8 cellular contexts compared by ENCODE assay signal in the genomic region with DNA sequence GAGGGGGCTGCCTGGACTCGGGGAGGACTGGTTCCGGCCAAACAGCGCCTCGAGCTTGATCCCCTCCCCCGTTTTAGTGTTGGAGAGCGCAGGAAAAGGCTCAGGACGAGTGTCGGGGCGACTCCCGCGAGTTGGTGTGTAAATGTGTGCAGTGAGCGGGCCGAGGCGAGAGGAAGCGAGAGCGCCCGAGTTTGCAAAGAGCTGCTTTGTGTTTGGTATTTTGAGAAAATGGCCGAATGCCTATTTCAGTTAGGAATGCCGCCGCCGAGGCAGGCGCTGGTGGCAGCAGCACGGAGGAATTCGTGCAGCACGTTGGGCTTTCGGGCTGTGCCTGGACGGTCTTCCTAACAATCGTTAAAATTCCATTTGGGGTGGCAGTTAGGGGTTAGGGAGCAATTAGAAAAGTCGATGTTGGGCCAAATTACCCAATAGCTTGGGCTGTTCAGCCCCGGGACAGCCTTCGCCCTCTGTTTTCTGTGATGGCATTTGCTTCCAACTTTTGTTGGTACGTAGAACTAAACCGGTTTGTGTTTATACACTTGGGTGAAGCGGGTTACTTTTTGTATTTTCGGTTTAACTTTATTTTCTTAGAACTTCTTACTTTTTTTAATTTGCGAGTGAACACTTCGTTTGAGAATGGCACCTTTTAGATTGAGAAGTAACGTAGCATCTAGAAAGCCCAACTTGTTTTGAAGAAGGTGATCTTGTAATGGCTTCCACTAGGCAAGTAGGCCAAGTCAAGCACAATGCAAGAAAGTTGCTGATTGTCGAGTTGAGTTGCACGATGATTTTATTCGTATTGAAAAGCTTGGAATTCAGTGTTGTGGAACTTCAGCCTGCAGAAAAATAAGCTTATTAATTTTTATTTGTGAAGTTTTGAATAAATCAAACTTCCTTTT. TPM values are rescaled to one million over a fixed set of nuclear protein-coding genes. Genes with fewer than 3 reads are reported as not detected.
DNase-seq lines count a peak whose midpoint lies in the region; ATAC-seq, FAIRE-seq and TF ChIP-seq lines count a peak whose summit lies in the region.

No MANE protein-coding gene starts in this region.

- peaks cover 60% of the 10 kb centered on the region for H3K4me1 ChIP-seq in CD8-positive, alpha-beta T cell (ENCODE audit: insufficient read depth, low read length)
- H3K4me1 ChIP-seq in astrocyte (ENCODE audit: insufficient read depth, low read length) (peaks cover 4% of the 10 kb centered on the region), right atrium auricular region (peaks cover 0 to 34% of the 10 kb centered on the region in 2 donors), psoas muscle (peaks cover 26% of the 10 kb centered on the region)

- H3K79me2 ChIP-seq in astrocyte (ENCODE audit: insufficient read depth, low read length) = peaks cover 56% of the 10 kb centered on the region

- FAIRE-seq in GM19239 (lab: Jason Lieb, UNC) = peak; percentile 68
- FAIRE-seq in astrocyte (lab: Jason Lieb, UNC) = no peak

- H3K27me3 ChIP-seq in CD8-positive, alpha-beta T cell (ENCODE audit: insufficient read depth, low read length) = no peaks in the 10 kb centered on the region
- H3K27me3 ChIP-seq in astrocyte (ENCODE audit: insufficient read depth, low read length) = peaks cover 6% of the 10 kb centered on the region
- no peaks in the 10 kb centered on the region for H3K27me3 ChIP-seq in right atrium auricular region
- H3K27me3 ChIP-seq in psoas muscle (ENCODE audit: insufficient read depth in 3 of 3, low read length in 2 of 3) = no peaks in the 10 kb centered on the region

- H3K27me3 Mint-ChIP-seq in CD8-positive, alpha-beta T cell (ENCODE audit: low read depth) = no peaks in the 10 kb centered on the region
- H3K27me3 Mint-ChIP-seq in astrocyte (ENCODE audit: low read depth, unreplicated experiment) = peaks cover 10% of the 10 kb centered on the region

- peak in 6 of 7 experiments; percentile 26 to 57 (median 42) for DNase-seq in CD8-positive, alpha-beta T cell
- DNase-seq in GM19239 (ENCODE audit: insufficient read length, low spot score) = peak; percentile 60
- peak; percentile 42 for DNase-seq in RWPE1 (ENCODE audit: low spot score)
- DNase-seq in astrocyte (ENCODE audit: low read depth) = peak; percentile 48
- DNase-seq in right atrium auricular region (ENCODE audit: low spot score) = peak; percentile 63
- DNase-seq in psoas muscle = peak in 1 of 2 donors; percentile 73
- no peak for DNase-seq in NCI-H187 treated with DMSO at 0.1 percent for 48 hours (lab: John Stamatoyannopoulos, UW)

- H2AFZ ChIP-seq in astrocyte (ENCODE audit: low read depth, low read length) = peak overlapping the region; percentile 51

- H4K20me1 ChIP-seq in astrocyte (ENCODE audit: insufficient read depth, low read length) = peaks cover 49% of the 10 kb centered on the region

- peak overlapping the region; percentile 86 for H3K27ac ChIP-seq in CD8-positive, alpha-beta T cell (ENCODE audit: low read depth, low read length)
- H3K27ac ChIP-seq in RWPE1 (peak overlapping the region; percentile 93), astrocyte (ENCODE audit: low read depth, low read length) (peak overlapping the region; percentile 74), right atrium auricular region (peak overlapping the region; percentile 94 to 98), psoas muscle (peak overlapping the region; percentile 91)

- CTCF ChIA-PET in CD8-positive, alpha-beta T cell (lab: Charles Lee) = interaction anchor here (0.6 to 1.7 kb wide), 6 partner anchors 12 to 69 kb away, joined by 3 to 15 read pairs (median 3); a partner anchor contains a TSS
- CTCF ChIA-PET in RWPE1 (lab: Yijun Ruan, JAX) = interaction anchor here (0.6 to 0.7 kb wide), 2 partner anchors 50 to 477 kb away, joined by 3 to 10 read pairs; no protein-coding TSS in a partner anchor

- H3K4me2 ChIP-seq in astrocyte (ENCODE audit: low read length) = peak overlapping the region; percentile 95

- H3K36me3 Mint-ChIP-seq in CD8-positive, alpha-beta T cell = peaks cover 25% of the 10 kb centered on the region
- peaks cover 1% of the 10 kb centered on the region for H3K36me3 Mint-ChIP-seq in astrocyte (ENCODE audit: low read depth, unreplicated experiment)

- H3K9me3 ChIP-seq in CD8-positive, alpha-beta T cell (ENCODE audit: low read length) = no peaks in the 10 kb centered on the region
- H3K9me3 ChIP-seq in astrocyte (ENCODE audit: insufficient read depth, low read depth, low read length) (no peaks in the 10 kb centered on the region), right atrium auricular region (no peaks in the 10 kb centered on the region), psoas muscle (no peaks in the 10 kb centered on the region)

- H3K4me3 Mint-ChIP-seq in CD8-positive, alpha-beta T cell = peak overlapping the region; percentile 91
- peak overlapping the region; percentile 98 for H3K4me3 Mint-ChIP-seq in astrocyte (ENCODE audit: unreplicated experiment)

- peak; percentile 9 for ATAC-seq in CD8-positive, alpha-beta T cell
- ATAC-seq in HG03342 (IDR thresholded peaks at IDR 0.05; ENCODE audit: unreplicated experiment) = peak; percentile 30
- peak; percentile 11 to 41 (median 22) for ATAC-seq in psoas muscle

- POLR2A ChIA-PET in CD8-positive, alpha-beta T cell (lab: Charles Lee) = interaction anchor here (0.5 to 4.3 kb wide), 15 partner anchors 9 to 961 kb away, joined by 3 to 114 read pairs (median 4); a partner anchor contains a TSS
- POLR2A ChIA-PET in RWPE1 (lab: Yijun Ruan, JAX; ENCODE audit: low non-redundant PET) = interaction anchor here (0.6 to 1.1 kb wide), 2 partner anchors 28 to 68 kb away, joined by 3 to 5 read pairs; a partner anchor contains a TSS

- H3K4me1 Mint-ChIP-seq in CD8-positive, alpha-beta T cell (ENCODE audit: low read depth) = peaks cover 51% of the 10 kb centered on the region
- peaks cover 23% of the 10 kb centered on the region for H3K4me1 Mint-ChIP-seq in astrocyte (ENCODE audit: low read depth, unreplicated experiment)

- H3K9me3 Mint-ChIP-seq in CD8-positive, alpha-beta T cell = no peaks in the 10 kb centered on the region
- H3K9me3 Mint-ChIP-seq in astrocyte (ENCODE audit: unreplicated experiment) = peaks cover 2% of the 10 kb centered on the region

- H3K36me3 ChIP-seq in CD8-positive, alpha-beta T cell (ENCODE audit: insufficient read depth, low read length) = no peaks in the 10 kb centered on the region
- H3K36me3 ChIP-seq in astrocyte (ENCODE audit: insufficient read depth, low read length) = peaks cover 6% of the 10 kb centered on the region
- H3K36me3 ChIP-seq in right atrium auricular region = no peaks in the 10 kb centered on the region
- peaks cover 0 to 7% of the 10 kb centered on the region in 2 donors for H3K36me3 ChIP-seq in psoas muscle (ENCODE audit: insufficient read depth in 1 of 2, low read depth in 1 of 2)

- H3K27ac Mint-ChIP-seq in CD8-positive, alpha-beta T cell = peak overlapping the region; percentile 96
- peak overlapping the region; percentile 97 for H3K27ac Mint-ChIP-seq in astrocyte (ENCODE audit: unreplicated experiment)

- peak overlapping the region; percentile 89 for H3K9ac ChIP-seq in astrocyte (ENCODE audit: low read length)

- 3 to 4% (median 4%) methylated on average over 41 of the region's 41 CpGs for WGBS in psoas muscle, 3 donors

- no peak for TF ChIP-seq CTCF in CD8-positive, alpha-beta T cell (IDR thresholded peaks at IDR 0.05)
- TF ChIP-seq CTCF in RWPE1 (conservative IDR thresholded peaks at IDR 0.05; ENCODE audit: low read depth) (0 out of 2 replicates have a peak, but pooled peaks have one; percentile 8), astrocyte (IDR thresholded peaks at IDR 0.05; ENCODE audit: insufficient read depth, low read depth, low read length) (no peak), right atrium auricular region (IDR thresholded peaks at IDR 0.05) (no peak), psoas muscle (IDR thresholded peaks at IDR 0.05) (no peak)

- H3K4me3 ChIP-seq in CD8-positive, alpha-beta T cell (ENCODE audit: low read depth, low read length) = peak overlapping the region; percentile 92
- peak overlapping the region; percentile 91 for H3K4me3 ChIP-seq in astrocyte (ENCODE audit: insufficient read depth, low read depth, low read length)
- H3K4me3 ChIP-seq in right atrium auricular region = peak overlapping the region; percentile 67 to 84
- peak overlapping the region; percentile 96 for H3K4me3 ChIP-seq in psoas muscle

- intact Hi-C loops in CD8-positive, alpha-beta T cell (cut with DNase I, micrococcal nuclease) = loop anchor here (5.0 to 10.0 kb wide), 9 partner anchors 87 to 1512 kb away; a partner anchor contains a TSS
- intact Hi-C loops in psoas muscle (cut with DNase I) = loop anchor here in 1 of 2 donors (5.0 kb wide), 3 partner anchors 48 to 472 kb away; a partner anchor contains a TSS

RNA-seq across cellular contexts. Expression of a gene that starts 1.6 kb away (rescaled TPM):
- 10 to 100 TPM; 58.9 to 60.7 TPM for total RNA-seq in CD8-positive, alpha-beta T cell
- total RNA-seq in astrocyte = 72.5 and 74.8 TPM in 2 replicates
- 10 to 100 TPM; 25.4 to 27.8 TPM for total RNA-seq in right atrium auricular region
- 10 to 100 TPM; 13.5 to 21.4 (median 20.0) TPM for total RNA-seq in psoas muscle
- 1 to 10 TPM; 2.5 to 8.9 (median 5.9) TPM for polyA plus RNA-seq in psoas muscle
